ENCODE assay signal across 8 cellular contexts in genomic region chr12:121804417-121805111, GRCh38. TPM values are rescaled to one million over a fixed set of nuclear protein-coding genes. Genes with fewer than 3 reads are reported as not detected.
DNase-seq lines count a peak whose midpoint lies in the region; ATAC-seq, FAIRE-seq and TF ChIP-seq lines count a peak whose summit lies in the region.

No MANE protein-coding gene starts in this region.

- no TSS peak for BruUV-seq in MCF 10A (replicated peaks; lab: Mats Ljungman, UMichigan)

- TF ChIP-seq POLR2A in A549 (IDR thresholded peaks at IDR 0.05; ENCODE audit: low read length) = no peak
- peak; percentile 38 for TF ChIP-seq POLR2A in GM19193 (IDR thresholded peaks at IDR 0.05; ENCODE audit: extremely low read depth, insufficient read depth, insufficient read length)

- 1% methylated on average over 16 of the region's 63 CpGs for WGBS in A549 (ENCODE audit: missing lambda C conversion rate)

- H3K9me3 ChIP-seq in A549 = no peaks in the 10 kb centered on the region

- DNase-seq in A549 (ENCODE audit: low read depth in 1 of 2, low spot score in 1 of 2) = peak in 1 of 2 experiments; percentile 65
- peak; percentile 52 to 84 (median 74) for DNase-seq in T-cell
- peak; percentile 28 for DNase-seq in MCF 10A (ENCODE audit: unreplicated experiment)
- DNase-seq in left kidney (ENCODE audit: low read depth, low spot score) = peak; percentile 85
- no peak for DNase-seq in stimulated activated effector memory CD8-positive, alpha-beta T cell treated with anti-CD3 and anti-CD28 coated beads, Interleukin-12 subunit alpha, Interleukin-12 subunit beta, amount 100 ng/mL, for 72 hours (ENCODE audit: low spot score in 2 of 2)

- H3K27ac ChIP-seq in A549 = peak overlapping the region; percentile 100

- H3K4me3 ChIP-seq in A549 = peak overlapping the region; percentile 60

- peak overlapping the region; percentile 78 for H3K4me2 ChIP-seq in A549

- no peak for TF ChIP-seq EP300 in A549 (IDR thresholded peaks at IDR 0.05)

- peaks cover 39% of the 10 kb centered on the region for H3K4me1 ChIP-seq in A549

- intact Hi-C loops in MCF 10A (cut with micrococcal nuclease) = no loop called here

- no peak for FAIRE-seq in A549 (lab: Jason Lieb, UNC)

- H3K9me3 Mint-ChIP-seq in T-cell = no peaks in the 10 kb centered on the region
- H3K9me3 Mint-ChIP-seq in MCF 10A (ENCODE audit: unreplicated experiment) = no peaks in the 10 kb centered on the region
- no peaks in the 10 kb centered on the region for H3K9me3 Mint-ChIP-seq in stimulated activated effector memory CD8-positive, alpha-beta T cell treated with anti-CD3 and anti-CD28 coated beads, Interleukin-12 subunit alpha, Interleukin-12 subunit beta, amount 100 ng/mL, for 72 hours

- TF ChIP-seq RAD21 in A549 (conservative IDR thresholded peaks at IDR 0.05 in 1 of 2, IDR thresholded peaks at IDR 0.05 in 1 of 2) = no peak

- H3K27me3 Mint-ChIP-seq in T-cell = no peaks in the 10 kb centered on the region
- H3K27me3 Mint-ChIP-seq in MCF 10A (ENCODE audit: insufficient read depth, unreplicated experiment) = no peaks in the 10 kb centered on the region

- H3K36me3 Mint-ChIP-seq in T-cell (peaks cover 21% of the 10 kb centered on the region), MCF 10A (ENCODE audit: insufficient read depth, unreplicated experiment) (peaks cover 40% of the 10 kb centered on the region)
- peaks cover 74% of the 10 kb centered on the region for H3K36me3 Mint-ChIP-seq in stimulated activated effector memory CD8-positive, alpha-beta T cell treated with anti-CD3 and anti-CD28 coated beads, Interleukin-12 subunit alpha, Interleukin-12 subunit beta, amount 100 ng/mL, for 72 hours

- peak overlapping the region; percentile 98 to 100 for H3K27ac Mint-ChIP-seq in T-cell
- peak overlapping the region; percentile 99 for H3K27ac Mint-ChIP-seq in MCF 10A (ENCODE audit: low read depth, unreplicated experiment)
- peak overlapping the region; percentile 94 for H3K27ac Mint-ChIP-seq in stimulated activated effector memory CD8-positive, alpha-beta T cell treated with anti-CD3 and anti-CD28 coated beads, Interleukin-12 subunit alpha, Interleukin-12 subunit beta, amount 100 ng/mL, for 72 hours

- POLR2A ChIA-PET in A549 (lab: Yijun Ruan, JAX) (interaction anchor here (1.0 to 3.3 kb wide), 2 partner anchors 10 to 218 kb away, joined by 3 to 27 read pairs; partner anchors contain the start of gene RHOF), T-cell (lab: Charles Lee) (interaction anchor here (0.6 to 2.5 kb wide), 14 partner anchors 10 to 758 kb away, joined by 3 to 10 read pairs (median 4); partner anchors contain the start of gene RHOF (in 1 of the 2)), MCF 10A (lab: Yijun Ruan, JAX) (interaction anchor here (0.5 to 12.4 kb wide), 3 partner anchors 7 to 1605 kb away, joined by 3 to 344 read pairs (median 8); partner anchors contain the start of genes RHOF and SETD1B)

- H3K4me3 Mint-ChIP-seq in T-cell = peak overlapping the region; percentile 92 to 98 (median 98)
- H3K4me3 Mint-ChIP-seq in MCF 10A (ENCODE audit: unreplicated experiment) = peak overlapping the region; percentile 87
- peak overlapping the region; percentile 97 for H3K4me3 Mint-ChIP-seq in stimulated activated effector memory CD8-positive, alpha-beta T cell treated with anti-CD3 and anti-CD28 coated beads, Interleukin-12 subunit alpha, Interleukin-12 subunit beta, amount 100 ng/mL, for 72 hours

- peaks cover 20 to 40% (median 38%) of the 10 kb centered on the region in 3 donors for H3K4me1 Mint-ChIP-seq in T-cell
- H3K4me1 Mint-ChIP-seq in MCF 10A (ENCODE audit: insufficient read depth, unreplicated experiment) = no peaks in the 10 kb centered on the region
- peaks cover 36% of the 10 kb centered on the region for H3K4me1 Mint-ChIP-seq in stimulated activated effector memory CD8-positive, alpha-beta T cell treated with anti-CD3 and anti-CD28 coated beads, Interleukin-12 subunit alpha, Interleukin-12 subunit beta, amount 100 ng/mL, for 72 hours

- TF ChIP-seq CTCF in A549 (IDR thresholded peaks at IDR 0.05) (no peak), MCF 10A (IDR thresholded peaks at IDR 0.05; ENCODE audit: unreplicated experiment) (no peak)

- ATAC-seq in A549 = no peak
- peak; percentile 7 to 8 (median 8) for ATAC-seq in T-cell (replicated peaks in 1 of 4)
- ATAC-seq in stimulated activated effector memory CD8-positive, alpha-beta T cell treated with anti-CD3 and anti-CD28 coated beads, Interleukin-12 subunit alpha, Interleukin-12 subunit beta, amount 100 ng/mL, for 72 hours = no peak
- ATAC-seq in HG02798 (IDR thresholded peaks at IDR 0.05; ENCODE audit: poor library complexity, unreplicated experiment) = no peak
- ATAC-seq in HG03097 (IDR thresholded peaks at IDR 0.05; ENCODE audit: low FRiP score, unreplicated experiment) = no peak

- CTCF ChIA-PET in A549 (lab: Yijun Ruan, JAX) = interaction anchor here (1.0 to 72.2 kb wide), 5 partner anchors 6 to 122 kb away, joined by 3 to 2657 read pairs (median 3); partner anchors contain the start of genes PSMD9, RHOF and SETD1B
- CTCF ChIA-PET in T-cell (lab: Charles Lee) = interaction anchor here (0.6 to 13.1 kb wide), 6 partner anchors 9 to 1327 kb away, joined by 3 to 344 read pairs (median 6); partner anchors contain the start of gene RHOF (in 2 of the 2)
- CTCF ChIA-PET in MCF 10A (lab: Yijun Ruan, JAX) = interaction anchor here (0.6 to 16.6 kb wide), 3 partner anchors 9 to 31 kb away, joined by 3 to 390 read pairs (median 4); partner anchors contain the start of gene RHOF

TF ChIP-seq in A549, 52 proteins besides CTCF, POLR2A, EP300 and RAD21 (continues in another document):
- TF ChIP-seq KDM1A (IDR thresholded peaks at IDR 0.05; ENCODE audit: low read depth) = no peak
- no peak for TF ChIP-seq CBX8 (IDR thresholded peaks at IDR 0.05)
- TF ChIP-seq FOXS1 (CRISPR knock-in tag; IDR thresholded peaks at IDR 0.05) = no peak
- no peak for TF ChIP-seq HOXB5 (CRISPR knock-in tag; IDR thresholded peaks at IDR 0.05)
- no peak for TF ChIP-seq CHD4 (IDR thresholded peaks at IDR 0.05; ENCODE audit: borderline replicate concordance)
- TF ChIP-seq ZNF302 (CRISPR knock-in tag; IDR thresholded peaks at IDR 0.05) = no peak
- no peak for TF ChIP-seq CBX2 (IDR thresholded peaks at IDR 0.05; ENCODE audit: borderline replicate concordance, low read depth)
- no peak for TF ChIP-seq SMC3 (IDR thresholded peaks at IDR 0.05)
- TF ChIP-seq ZSCAN20 (CRISPR knock-in tag; IDR thresholded peaks at IDR 0.05) = no peak
- no peak for TF ChIP-seq EHF (CRISPR knock-in tag; IDR thresholded peaks at IDR 0.05)
- TF ChIP-seq JUNB (IDR thresholded peaks at IDR 0.05) = no peak
- no peak for TF ChIP-seq MAFK (IDR thresholded peaks at IDR 0.05; ENCODE audit: partially characterized antibody)
- TF ChIP-seq GATA3 (IDR thresholded peaks at IDR 0.05; ENCODE audit: borderline replicate concordance) = no peak
- no peak for TF ChIP-seq FOSB (CRISPR knock-in tag; IDR thresholded peaks at IDR 0.05)
- TF ChIP-seq ELK1 (IDR thresholded peaks at IDR 0.05; ENCODE audit: low read depth, low read length) = no peak
- no peak for TF ChIP-seq HOXA7 (CRISPR knock-in tag; IDR thresholded peaks at IDR 0.05)

RNA-seq across cellular contexts. Expression of gene SETD1B, which starts 0.8 kb away (rescaled TPM):
- polyA plus RNA-seq in A549 (2011; rRNA removed) = 1.1 and 2.1 TPM in 2 replicates
- polyA plus RNA-seq in A549 (2012; cell fraction: cytosol; rRNA removed) = 2.2 and 3.1 TPM in 2 replicates
- polyA plus RNA-seq in A549 (2012; cell fraction: nucleus; rRNA removed) = 6.5 and 9.1 TPM in 2 replicates
- polyA plus RNA-seq in A549 (2017; fragmentation: RNase III; extraction: RNeasy Plus Mini Kit Qiagen cat#74134 plus additional on column Dnase treatment) = 7.4 to 8.6 TPM (median 8.0 TPM) in 3 replicates
- 2.6 and 4.2 TPM in 2 replicates for polyA minus RNA-seq in A549 (2011; rRNA and poly(A)+ RNA removed)
- total RNA-seq in T-cell = 100 to 1,000 TPM in 1 of 5 donors, 10 to 100 TPM in 4; 87.7 to 106 (median 96.0) TPM
- 19.7 and 19.9 TPM in 2 replicates for total RNA-seq in MCF 10A (2022)

RNA-seq across cellular contexts. Expression of gene RHOF, which starts 11.1 kb away (rescaled TPM):
- polyA plus RNA-seq in A549 (2011; rRNA removed) (47.1 and 48.0 TPM in 2 replicates), A549 (2017; fragmentation: RNase III; extraction: RNeasy Plus Mini Kit Qiagen cat#74134 plus additional on column Dnase treatment) (48.6 to 52.3 TPM (median 51.8 TPM) in 3 replicates)
- polyA plus RNA-seq in A549 (2012; cell fraction: cytosol; rRNA removed) = 84.7 and 94.6 TPM in 2 replicates
- 108 and 113 TPM in 2 replicates for polyA plus RNA-seq in A549 (2012; cell fraction: nucleus; rRNA removed)
- 88.9 and 139 TPM in 2 replicates for polyA minus RNA-seq in A549 (2011; rRNA and poly(A)+ RNA removed)
- total RNA-seq in T-cell (100 to 1,000 TPM; 137 to 158 (median 145) TPM), MCF 10A (2022) (9.5 and 11.6 TPM in 2 replicates)

RNA-seq across cellular contexts. Expression of gene HPD, which starts 54.1 kb away (rescaled TPM):
- polyA plus RNA-seq in A549 (2011; rRNA removed) (1.3 and 1.7 TPM in 2 replicates), A549 (2017; fragmentation: RNase III; extraction: RNeasy Plus Mini Kit Qiagen cat#74134 plus additional on column Dnase treatment) (1.8 to 2.6 TPM (median 2.0 TPM) in 3 replicates)
- 1.7 and 2.0 TPM in 2 replicates for polyA plus RNA-seq in A549 (2012; cell fraction: cytosol; rRNA removed)
- polyA plus RNA-seq in A549 (2012; cell fraction: nucleus; rRNA removed) = 0.98 and 1.4 TPM in 2 replicates
- polyA minus RNA-seq in A549 (2011; rRNA and poly(A)+ RNA removed) = 1.6 and 2.8 TPM in 2 replicates
- total RNA-seq in T-cell (under 1 TPM in 3 of 5 donors, not detected in 2; 0.39 to 0.92 (median 0.58) TPM), MCF 10A (2022) (0.21 TPM in 1 of 2 replicates, not detected in the other)

Comparison
In these comparisons a context has a peak if more than half of its experiments do, and no peak if none do; other contexts are left out.
1. ATAC-seq: peak in T-cell (4 of 4); none in A549 (0 of 2), stimulated activated effector memory CD8-positive, alpha-beta T cell treated with anti-CD3 and anti-CD28 coated beads, Interleukin-12 subunit alpha, Interleukin-12 subunit beta, amount 100 ng/mL, for 72 hours (single experiment), HG02798 (single experiment) and HG03097 (single experiment).
2. DNase-seq: peak in T-cell (34 of 34), MCF 10A (single experiment) and left kidney (single experiment); none in stimulated activated effector memory CD8-positive, alpha-beta T cell treated with anti-CD3 and anti-CD28 coated beads, Interleukin-12 subunit alpha, Interleukin-12 subunit beta, amount 100 ng/mL, for 72 hours (0 of 2).
3. RNA of gene RHOF, which starts 11.1 kb away (total RNA-seq): 137 to 158 TPM in T-cell; 9.5 to 11.6 TPM in MCF 10A; every median in the first group is over 10 times any median in the second.
4. Peak in every context shown above with its lines, with median percentiles within 50 percentile points of each other: H3K27ac Mint-ChIP-seq and H3K4me3 Mint-ChIP-seq.